11 cellular contexts compared by ENCODE assay signal in the genomic region with DNA sequence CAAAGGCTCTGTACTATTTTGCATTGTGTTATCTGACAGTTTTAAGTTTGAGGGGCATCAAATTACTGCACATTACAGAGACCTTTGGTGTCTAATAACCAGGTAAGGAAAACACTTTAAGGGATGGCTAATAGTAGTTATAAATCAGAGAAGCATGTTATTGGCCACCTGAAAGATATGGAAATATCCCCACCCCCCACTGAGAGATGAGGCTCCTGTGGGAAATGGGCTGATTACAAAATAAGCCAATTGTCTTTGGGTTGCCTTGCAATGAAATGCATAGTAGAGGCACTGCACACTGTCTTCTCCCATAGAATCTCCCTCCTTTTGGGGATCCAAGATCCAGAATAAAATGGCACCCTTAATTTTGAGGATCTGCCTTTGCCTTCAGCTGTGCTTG.
"Had no signal": no experiment of that assay in that cellular context is flagged by ENCODE, and none has a peak within 500 bp of the region (broad histone marks: within the 10 kb centered on the region; RNA-seq: fewer than 3 reads in every experiment).

No MANE protein-coding gene starts in this region.

- DNase-seq: GM23248, GOT3, H7, H9, HCEC 1CT, HFFc6 had no signal

- H3K4me1 ChIP-seq: HAP-1 had no signal

- H2AFZ ChIP-seq: GM23248, GM23338 had no signal

- H3K4me2 ChIP-seq: GM23338 had no signal

- ATAC-seq: GM23338, HCT116 had no signal

- H3K36me3 ChIP-seq: HAP-1 had no signal

- H3K9ac ChIP-seq: GM23248 had no signal

- FAIRE-seq: H1, H54 had no signal

- H3K4me3 ChIP-seq: GM23248, GM23338, HAP-1 had no signal

- H3K27ac ChIP-seq: GM23248 had no signal
